ENCODE assay signal across 8 cellular contexts in genomic region chr1:20194770-20195463, GRCh38. TPM values are rescaled to one million over a fixed set of nuclear protein-coding genes. Genes with fewer than 3 reads are reported as not detected.
DNase-seq lines count a peak whose midpoint lies in the region; ATAC-seq and TF ChIP-seq lines count a peak whose summit lies in the region.

No MANE protein-coding gene starts in this region.

- peak; percentile 60 to 82 (median 74) for TF ChIP-seq CTCF in gastrocnemius medialis (IDR thresholded peaks at IDR 0.05 in 4 of 5, conservative IDR thresholded peaks at IDR 0.05 in 1 of 5)

- in situ Hi-C loops in KBM-7 (cut with MboI; ENCODE audit: low pct_unique_long_range_greater_than_20kb, low sequenced_read_pairs) (no loop called here), gastrocnemius medialis (cut with MboI; ENCODE audit: low sequenced_read_pairs in 4 of 4) (loop anchor here in 1 of 4 donors (10.0 kb wide), 1 partner anchor 280 kb away; no protein-coding TSS in a partner anchor)

- TF ChIP-seq POLR2A in gastrocnemius medialis (IDR thresholded peaks at IDR 0.05) = no peak

- H3K9me3 ChIP-seq in gastrocnemius medialis = no peaks in the 10 kb centered on the region

- H3K4me1 ChIP-seq in gastrocnemius medialis = peaks cover 4 to 22% of the 10 kb centered on the region in 2 donors

- DNase-seq in COLO829 (ENCODE audit: low spot score) = peak; percentile 52
- peak; percentile 62 for DNase-seq in KBM-7
- DNase-seq in SW480 (ENCODE audit: low spot score) = peak; percentile 60
- peak; percentile 60 for DNase-seq in activated naive CD8-positive, alpha-beta T cell treated with anti-CD3 and anti-CD28 coated beads, Interleukin-2, amount 50 U/mL, for 16 hours (ENCODE audit: low read depth, low spot score)
- DNase-seq in left cardiac atrium = peak; percentile 76
- peak; percentile 45 to 54 for DNase-seq in gastrocnemius medialis

- peak overlapping the region in 1 of 4 donors; percentile 45 for H3K27ac ChIP-seq in gastrocnemius medialis

- H3K36me3 ChIP-seq in gastrocnemius medialis = no peaks in the 10 kb centered on the region

- H3K27me3 ChIP-seq in gastrocnemius medialis = peaks cover 2 to 14% (median 3%) of the 10 kb centered on the region in 3 donors

- peak overlapping the region in 2 of 4 donors; percentile 14 to 37 for H3K4me3 ChIP-seq in gastrocnemius medialis

- ATAC-seq in left cardiac atrium = peak; percentile 73 to 83
- peak; percentile 68 to 91 for ATAC-seq in gastrocnemius medialis
- ATAC-seq in HG02870 (IDR thresholded peaks at IDR 0.05; ENCODE audit: unreplicated experiment) = no peak
- no peak for ATAC-seq in GM21529 (IDR thresholded peaks at IDR 0.05; ENCODE audit: unreplicated experiment)

- intact Hi-C loops in left cardiac atrium (cut with DNase I) (loop anchor here in 1 of 2 donors (2.0 to 10.0 kb wide), 2 partner anchors 90 to 276 kb away; no protein-coding TSS in a partner anchor), gastrocnemius medialis (cut with DNase I; ENCODE audit: low total_unique reads) (loop anchor here (1.0 to 2.0 kb wide), 3 partner anchors 43 to 277 kb away; no protein-coding TSS in a partner anchor)

RNA-seq across cellular contexts. Expression of gene PLA2G2C, which starts 8.6 kb away (rescaled TPM):
- total RNA-seq in left cardiac atrium (not detected), gastrocnemius medialis (not detected)

RNA-seq across cellular contexts. Expression of gene UBXN10, which starts 9.0 kb away (rescaled TPM):
- total RNA-seq in left cardiac atrium (1 to 10 TPM; 3.1 to 5.4 TPM), gastrocnemius medialis (1 to 10 TPM in 1 of 4 donors, under 1 TPM in 2, not detected in 1; 0.18 to 4.3 (median 0.19) TPM)

RNA-seq across cellular contexts. Expression of gene PLA2G2F, which starts 55.8 kb away (rescaled TPM):
- total RNA-seq in left cardiac atrium (not detected), gastrocnemius medialis (not detected)

Comparison
In these comparisons a context has a peak if more than half of its experiments do, and no peak if none do; other contexts are left out.
1. ATAC-seq: peak in left cardiac atrium (2 of 2) and gastrocnemius medialis (2 of 2); none in HG02870 (single experiment) and GM21529 (single experiment).
2. Peak in every context shown above with its lines, with median percentiles within 50 percentile points of each other: DNase-seq.